16 cellular contexts compared by ENCODE assay signal in the genomic region with DNA sequence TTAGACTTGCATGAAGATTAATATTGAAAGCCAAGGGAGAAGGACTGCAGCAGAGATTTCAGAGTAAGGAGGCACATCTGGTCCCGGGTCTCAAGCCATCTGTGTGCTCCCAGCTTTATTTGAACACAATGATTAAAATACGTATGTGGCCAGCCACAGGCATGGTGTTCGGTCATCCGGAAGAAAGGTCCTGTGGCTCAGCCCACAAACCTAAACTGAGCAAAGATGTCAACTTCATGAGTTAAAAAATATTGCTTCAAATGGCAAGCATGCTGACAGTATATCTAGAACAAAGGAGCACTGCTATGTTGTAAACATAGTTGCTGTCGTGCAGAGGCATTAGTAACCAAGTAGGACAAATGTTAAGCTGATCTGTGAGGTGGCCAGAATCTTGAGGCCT.
DNase-seq lines count a peak whose midpoint lies in the region; ATAC-seq and TF ChIP-seq lines count a peak whose summit lies in the region.
"Had no signal": no experiment of that assay in that cellular context is flagged by ENCODE, and none has a peak within 500 bp of the region (broad histone marks: within the 10 kb centered on the region; RNA-seq: fewer than 3 reads in every experiment).

No MANE protein-coding gene starts in this region.

- H3K9me3 Mint-ChIP-seq in natural killer cell, result no peaks in the 10 kb centered on the region
- no peaks in the 10 kb centered on the region for H3K9me3 Mint-ChIP-seq in activated naive CD4-positive, alpha-beta T cell treated with anti-CD3 and anti-CD28 coated beads, Interleukin-2, amount 10 ng/mL, durations not matched to agents 7 days and 5 days
- H3K9me3 Mint-ChIP-seq: activated T-cell treated with anti-CD3 and anti-CD28 coated beads, Interleukin-2, amount 50 U/mL, for 24 hours had no signal

- H3K27me3 ChIP-seq in vagina, result no peaks in the 10 kb centered on the region
- peaks cover 0 to 78% (median 16%) of the 10 kb centered on the region in 45 donors for H3K27me3 ChIP-seq in dorsolateral prefrontal cortex

- H3K4me3 ChIP-seq in AG10803 (ENCODE audit: low read length) (no peak overlapping the region), HFF-Myc (replicated peaks; ENCODE audit: low read depth, low read length) (no peak overlapping the region), astrocyte of the cerebellum (ENCODE audit: low read depth, low read length) (no peak overlapping the region), vagina (no peak overlapping the region), dorsolateral prefrontal cortex (no peak overlapping the region)
- H3K4me3 ChIP-seq: upper lobe of right lung had no signal

- CTCF ChIA-PET in activated naive CD4-positive, alpha-beta T cell treated with anti-CD3 and anti-CD28 coated beads, Interleukin-2, amount 10 ng/mL, durations not matched to agents 7 days and 5 days (lab: Charles Lee), result no interaction called here

- no peak for TF ChIP-seq CTCF in AG10803 (conservative IDR thresholded peaks at IDR 0.05; ENCODE audit: low read length)
- no peak for TF ChIP-seq CTCF in HFF-Myc (IDR thresholded peaks at IDR 0.05; ENCODE audit: low read depth, low read length, missing control alignments)
- TF ChIP-seq CTCF in astrocyte of the cerebellum (IDR thresholded peaks at IDR 0.05; ENCODE audit: low read depth, low read length, missing control alignments), result no peak
- no peak for TF ChIP-seq CTCF in natural killer cell (IDR thresholded peaks at IDR 0.05)
- no peak for TF ChIP-seq CTCF in vagina (IDR thresholded peaks at IDR 0.05)
- no peak for TF ChIP-seq CTCF in dorsolateral prefrontal cortex (IDR thresholded peaks at IDR 0.05 in 54 of 56, conservative IDR thresholded peaks at IDR 0.05 in 2 of 56; ENCODE audit: low read depth in 1 of 56, partially characterized antibody in 56 of 56)

- no peaks in the 10 kb centered on the region for H3K36me3 Mint-ChIP-seq in natural killer cell
- H3K36me3 Mint-ChIP-seq in activated naive CD4-positive, alpha-beta T cell treated with anti-CD3 and anti-CD28 coated beads, Interleukin-2, amount 10 ng/mL, durations not matched to agents 7 days and 5 days, result no peaks in the 10 kb centered on the region
- H3K36me3 Mint-ChIP-seq: activated naive CD8-positive, alpha-beta T cell had no signal

- no peak overlapping the region for H3K27ac Mint-ChIP-seq in natural killer cell
- no peak overlapping the region for H3K27ac Mint-ChIP-seq in activated naive CD4-positive, alpha-beta T cell treated with anti-CD3 and anti-CD28 coated beads, Interleukin-2, amount 10 ng/mL, durations not matched to agents 7 days and 5 days
- H3K27ac Mint-ChIP-seq: activated naive CD8-positive, alpha-beta T cell; activated T-cell treated with anti-CD3 and anti-CD28 coated beads, Interleukin-2, amount 50 U/mL, for 24 hours had no signal

- no peak for ATAC-seq in natural killer cell
- ATAC-seq: stimulated activated naive CD8-positive, alpha-beta T cell treated with anti-CD3 and anti-CD28 coated beads, Interleukin-15, Interleukin-2, amounts not matched to agents 100 U/mL and 50 U/mL, for 24 hours; upper lobe of right lung had no signal

- no peak overlapping the region for H3K4me3 Mint-ChIP-seq in natural killer cell
- H3K4me3 Mint-ChIP-seq in activated naive CD4-positive, alpha-beta T cell treated with anti-CD3 and anti-CD28 coated beads, Interleukin-2, amount 10 ng/mL, durations not matched to agents 7 days and 5 days, result no peak overlapping the region
- H3K4me3 Mint-ChIP-seq: activated naive CD8-positive, alpha-beta T cell; activated T-cell treated with anti-CD3 and anti-CD28 coated beads, Interleukin-2, amount 50 U/mL, for 24 hours had no signal

- no peaks in the 10 kb centered on the region for H3K36me3 ChIP-seq in vagina
- H3K36me3 ChIP-seq: upper lobe of right lung had no signal

- H3K9me3 ChIP-seq in vagina, result no peaks in the 10 kb centered on the region
- H3K9me3 ChIP-seq: upper lobe of right lung had no signal

- no peaks in the 10 kb centered on the region for H3K4me1 ChIP-seq in vagina
- H3K4me1 ChIP-seq: upper lobe of right lung had no signal

- H3K4me1 Mint-ChIP-seq in natural killer cell, result no peaks in the 10 kb centered on the region
- H3K4me1 Mint-ChIP-seq in activated naive CD4-positive, alpha-beta T cell treated with anti-CD3 and anti-CD28 coated beads, Interleukin-2, amount 10 ng/mL, durations not matched to agents 7 days and 5 days, result no peaks in the 10 kb centered on the region

- DNase-seq in AG10803 (ENCODE audit: low read depth) (peak; percentile 93), HFF-Myc (ENCODE audit: extremely low read depth, low read depth) (peak; percentile 54), astrocyte of the cerebellum (ENCODE audit: low read depth) (peak; percentile 87), kidney tubule cell (ENCODE audit: low spot score) (peak; percentile 87), natural killer cell (no peak), vagina (ENCODE audit: extremely low spot score in 2 of 2) (no peak), dorsolateral prefrontal cortex (no peak)
- DNase-seq in activated naive CD4-positive, alpha-beta T cell treated with anti-CD3 and anti-CD28 coated beads, Interleukin-2, amount 10 ng/mL, durations not matched to agents 7 days and 5 days, result no peak
- DNase-seq: activated CD4-positive, alpha-beta T cell treated with anti-CD3 and anti-CD28 coated beads, Interleukin-2, amount 50 U/mL, for 4 hours; activated T-cell treated with anti-CD3 and anti-CD28 coated beads, Interleukin-2, amount 50 U/mL, for 24 hours; caudate nucleus; NCI-H1694 treated with DMSO at 0.1 percent for 48 hours; NCI-H446 treated with DMSO at 0.1 percent for 48 hours; stimulated activated naive CD8-positive, alpha-beta T cell treated with anti-CD3 and anti-CD28 coated beads, Interleukin-15, Interleukin-2, amounts not matched to agents 100 U/mL and 50 U/mL, for 24 hours; upper lobe of right lung had no signal

- H3K27ac ChIP-seq in vagina (no peak overlapping the region), dorsolateral prefrontal cortex (no peak overlapping the region)
- H3K27ac ChIP-seq: upper lobe of right lung had no signal

- no peak for TF ChIP-seq POLR2A in vagina (IDR thresholded peaks at IDR 0.05)

- peaks cover 23 to 54% of the 10 kb centered on the region in 2 donors for H3K27me3 Mint-ChIP-seq in natural killer cell (ENCODE audit: low read depth in 2 of 2)
- peaks cover 7% of the 10 kb centered on the region for H3K27me3 Mint-ChIP-seq in activated naive CD4-positive, alpha-beta T cell treated with anti-CD3 and anti-CD28 coated beads, Interleukin-2, amount 10 ng/mL, durations not matched to agents 7 days and 5 days

- in situ Hi-C loops in astrocyte of the cerebellum (cut with HindIII; ENCODE audit: low sequenced_read_pairs), result no loop called here

- intact Hi-C loops in natural killer cell (cut with micrococcal nuclease) (no loop called here), vagina (cut with DNase I) (no loop called here), dorsolateral prefrontal cortex (cut with DNase I) (no loop called here)

Comparison
In these comparisons a context has a peak if more than half of its experiments do, and no peak if none do; other contexts are left out.
1. DNase-seq: peak in AG10803 (single experiment), HFF-Myc (single experiment), astrocyte of the cerebellum (single experiment) and kidney tubule cell (single experiment); none in natural killer cell (single experiment), vagina (0 of 2), activated naive CD4-positive, alpha-beta T cell treated with anti-CD3 and anti-CD28 coated beads, Interleukin-2, amount 10 ng/mL, durations not matched to agents 7 days and 5 days (single experiment) and dorsolateral prefrontal cortex (0 of 10).